In the genomic region with DNA sequence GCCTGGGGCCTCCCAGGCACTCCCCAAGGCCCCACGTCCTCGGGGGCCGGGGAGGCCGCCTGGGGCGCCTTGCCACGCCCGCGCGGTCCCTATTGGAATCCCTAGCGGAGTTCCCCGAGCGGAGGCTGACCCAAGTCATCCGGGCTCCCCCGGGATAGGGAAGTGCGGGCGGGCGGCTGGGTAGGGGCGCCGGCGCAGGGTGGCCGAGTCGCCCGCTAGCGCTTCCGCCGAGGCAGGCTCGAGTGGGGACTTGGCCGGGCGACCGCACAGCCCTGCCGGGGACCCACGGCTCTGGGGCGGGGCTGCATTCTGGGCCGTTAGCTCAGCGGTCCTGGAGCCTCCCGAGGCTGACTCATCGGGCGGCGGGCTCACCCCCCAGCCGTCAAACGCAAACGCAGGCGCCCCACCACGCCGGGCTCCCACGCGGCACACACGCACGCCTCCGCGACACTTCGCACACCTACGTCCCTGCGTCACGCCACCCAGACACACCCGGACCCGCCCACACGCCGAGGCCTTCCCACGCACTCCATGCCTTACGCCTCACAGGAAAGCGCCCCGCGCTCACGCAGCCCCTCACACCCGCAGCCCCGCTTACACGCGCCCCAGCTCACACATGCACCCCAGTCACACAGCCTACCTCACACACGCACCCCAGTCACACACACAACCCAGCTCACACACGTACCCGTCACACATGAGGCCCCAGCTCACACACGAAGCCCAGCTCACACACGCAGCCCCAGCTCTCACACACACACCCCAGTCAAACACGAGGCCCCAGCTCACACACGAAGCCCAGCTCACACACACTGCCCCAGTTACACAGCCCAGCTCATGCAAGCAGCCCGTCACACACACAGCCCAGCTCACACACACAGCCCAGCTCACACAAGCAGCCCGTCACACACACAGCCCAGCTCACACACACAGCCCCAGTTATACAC, we compare ENCODE assay signal across 1 cellular context.
TF ChIP-seq lines count a peak whose summit lies in the region.

No MANE protein-coding gene starts in this region.

TF ChIP-seq in HEK293, 187 proteins besides CTCF, POLR2A, EP300 and RAD21 (continued from another document):
- TF ChIP-seq, protein P1, sequence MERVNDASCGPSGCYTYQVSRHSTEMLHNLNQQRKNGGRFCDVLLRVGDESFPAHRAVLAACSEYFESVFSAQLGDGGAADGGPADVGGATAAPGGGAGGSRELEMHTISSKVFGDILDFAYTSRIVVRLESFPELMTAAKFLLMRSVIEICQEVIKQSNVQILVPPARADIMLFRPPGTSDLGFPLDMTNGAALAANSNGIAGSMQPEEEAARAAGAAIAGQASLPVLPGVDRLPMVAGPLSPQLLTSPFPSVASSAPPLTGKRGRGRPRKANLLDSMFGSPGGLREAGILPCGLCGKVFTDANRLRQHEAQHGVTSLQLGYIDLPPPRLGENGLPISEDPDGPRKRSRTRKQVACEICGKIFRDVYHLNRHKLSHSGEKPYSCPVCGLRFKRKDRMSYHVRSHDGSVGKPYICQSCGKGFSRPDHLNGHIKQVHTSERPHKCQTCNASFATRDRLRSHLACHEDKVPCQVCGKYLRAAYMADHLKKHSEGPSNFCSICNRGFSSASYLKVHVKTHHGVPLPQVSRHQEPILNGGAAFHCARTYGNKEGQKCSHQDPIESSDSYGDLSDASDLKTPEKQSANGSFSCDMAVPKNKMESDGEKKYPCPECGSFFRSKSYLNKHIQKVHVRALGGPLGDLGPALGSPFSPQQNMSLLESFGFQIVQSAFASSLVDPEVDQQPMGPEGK (tag by site-specific recombination; IDR thresholded peaks at IDR 0.05) = peak; percentile 85
- TF ChIP-seq ZNF776 (tag by site-specific recombination; IDR thresholded peaks at IDR 0.05; ENCODE audit: borderline replicate concordance) = no peak
- TF ChIP-seq SP2 (tag by site-specific recombination; IDR thresholded peaks at IDR 0.05) = peak; percentile 45
- TF ChIP-seq ZNF239 (tag by site-specific recombination; IDR thresholded peaks at IDR 0.05) = peak; percentile 30; the same call in 1 of the 2 replicates
- peak; percentile 99 for TF ChIP-seq EGR2 (tag by site-specific recombination; IDR thresholded peaks at IDR 0.05; ENCODE audit: low read depth)
- 0 out of 2 replicates have a peak, but pooled peaks have one; percentile 27 for TF ChIP-seq ZNF157 (tag by site-specific recombination; IDR thresholded peaks at IDR 0.05)
- 0 out of 2 replicates have a peak, but pooled peaks have one; percentile 17 for TF ChIP-seq ZFP69B (tag by site-specific recombination; IDR thresholded peaks at IDR 0.05)
- TF ChIP-seq ZXDB (tag by site-specific recombination; IDR thresholded peaks at IDR 0.05) = no peak
TF ChIP-seq in HEK293: peak in this region for 42.
